Comparison of ENCODE assay signal across 1 cellular context in genomic region chr2:99478632-99479031, GRCh38.
TF ChIP-seq lines count a peak whose summit lies in the region.

No MANE protein-coding gene starts in this region.

TF ChIP-seq in WTC11, 78 proteins besides CTCF, POLR2A, EP300 and RAD21 (continued from another document):
- TF ChIP-seq ARID4B (CRISPR knock-in tag; IDR thresholded peaks at IDR 0.05; ENCODE audit: borderline replicate concordance), result no peak
TF ChIP-seq in WTC11: peak in this region for 0.
